21 cellular contexts compared by ENCODE assay signal in the genomic region with DNA sequence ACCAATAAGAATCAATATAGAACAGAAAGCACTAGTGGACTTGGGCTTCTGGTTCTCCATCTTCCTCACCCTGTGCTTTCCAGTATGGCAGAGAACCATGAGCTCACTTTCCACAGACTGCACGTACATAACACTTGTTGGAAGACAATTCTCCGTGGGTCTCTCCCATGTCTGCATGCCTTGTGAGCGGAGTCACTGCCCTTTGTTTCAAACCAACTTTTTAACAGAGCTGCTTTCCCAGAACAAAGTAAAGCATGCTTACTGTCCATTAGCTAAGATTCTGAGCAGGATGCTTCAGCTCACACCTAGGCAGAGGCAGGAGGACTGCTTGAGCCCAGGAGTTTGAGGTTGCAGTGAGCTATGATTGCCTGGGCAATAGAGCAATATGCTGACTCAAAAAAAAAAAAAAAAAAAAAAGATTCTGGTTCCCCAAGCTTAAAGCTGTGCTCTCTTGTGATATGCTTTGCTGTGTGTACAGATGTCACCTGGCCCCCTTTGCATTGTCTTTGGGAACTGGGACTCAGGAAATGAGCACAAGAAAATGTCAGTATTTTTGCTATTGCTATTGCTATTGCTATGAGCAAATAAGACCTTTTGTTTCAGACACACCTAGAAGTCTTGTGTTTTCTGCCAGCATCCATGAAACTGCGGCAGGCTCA. TPM values are rescaled to one million over a fixed set of nuclear protein-coding genes. Genes with fewer than 3 reads are reported as not detected.
DNase-seq lines count a peak whose midpoint lies in the region; ATAC-seq and TF ChIP-seq lines count a peak whose summit lies in the region.
"Had no signal": no experiment of that assay in that cellular context is flagged by ENCODE, and none has a peak within 500 bp of the region (broad histone marks: within the 10 kb centered on the region; RNA-seq: fewer than 3 reads in every experiment).

No MANE protein-coding gene starts in this region.

- H3K27ac Mint-ChIP-seq in activated naive CD8-positive, alpha-beta T cell treated with anti-CD3 and anti-CD28 coated beads, Interleukin-2, amount 10 ng/mL, durations not matched to agents 7 days and 5 days = peak overlapping the region; percentile 30
- H3K27ac Mint-ChIP-seq in activated naive CD8-positive, alpha-beta T cell treated with anti-CD3 and anti-CD28 coated beads for 36 hours = no peak overlapping the region
- H3K27ac Mint-ChIP-seq in neural progenitor cell = no peak overlapping the region
- H3K27ac Mint-ChIP-seq: activated CD4-positive, alpha-beta T cell treated with anti-CD3 and anti-CD28 coated beads, Interleukin-2, amount 10 ng/mL, durations not matched to agents 24 days and 14 days; CD14-positive monocyte; nephron; T-helper 2 cell treated with Interferon-gamma antibody and Interleukin-4, amounts not matched to agents 5 μg/mL and 100 μg/mL, for 36 hours had no signal

- no peaks in the 10 kb centered on the region for H3F3A ChIP-seq in neural progenitor cell (ENCODE audit: low read depth)

- H3K4me1 ChIP-seq in mucosa of descending colon (ENCODE audit: low read depth) (peaks cover 29% of the 10 kb centered on the region), neural progenitor cell (peaks cover 6% of the 10 kb centered on the region)

- no peak for ATAC-seq in activated naive CD8-positive, alpha-beta T cell treated with anti-CD3 and anti-CD28 coated beads, Interleukin-2, amount 10 ng/mL, durations not matched to agents 7 days and 5 days (ENCODE audit: low read depth)
- peak; percentile 5 for ATAC-seq in mucosa of descending colon
- ATAC-seq in HG03097 (IDR thresholded peaks at IDR 0.05; ENCODE audit: low FRiP score, unreplicated experiment) = no peak
- ATAC-seq: left ventricle myocardium superior had no signal

- H3K4me3 Mint-ChIP-seq in activated naive CD8-positive, alpha-beta T cell treated with anti-CD3 and anti-CD28 coated beads, Interleukin-2, amount 10 ng/mL, durations not matched to agents 7 days and 5 days = no peak overlapping the region
- H3K4me3 Mint-ChIP-seq in activated naive CD8-positive, alpha-beta T cell treated with anti-CD3 and anti-CD28 coated beads for 36 hours = no peak overlapping the region
- H3K4me3 Mint-ChIP-seq in neural progenitor cell = no peak overlapping the region
- H3K4me3 Mint-ChIP-seq: activated CD4-positive, alpha-beta T cell treated with anti-CD3 and anti-CD28 coated beads, Interleukin-2, amount 10 ng/mL, durations not matched to agents 24 days and 14 days; CD14-positive monocyte; nephron; T-helper 2 cell treated with Interferon-gamma antibody and Interleukin-4, amounts not matched to agents 5 μg/mL and 100 μg/mL, for 36 hours had no signal

- H3K4me1 Mint-ChIP-seq in activated naive CD8-positive, alpha-beta T cell treated with anti-CD3 and anti-CD28 coated beads, Interleukin-2, amount 10 ng/mL, durations not matched to agents 7 days and 5 days = no peaks in the 10 kb centered on the region
- H3K4me1 Mint-ChIP-seq in activated naive CD8-positive, alpha-beta T cell treated with anti-CD3 and anti-CD28 coated beads for 36 hours = peaks cover 4% of the 10 kb centered on the region
- peaks cover 34% of the 10 kb centered on the region for H3K4me1 Mint-ChIP-seq in neural progenitor cell
- H3K4me1 Mint-ChIP-seq: activated CD4-positive, alpha-beta T cell treated with anti-CD3 and anti-CD28 coated beads, Interleukin-2, amount 10 ng/mL, durations not matched to agents 24 days and 14 days had no signal

- no peak overlapping the region for H2AFZ ChIP-seq in neural progenitor cell (replicated peaks)

- peaks cover 1% of the 10 kb centered on the region for H3K27me3 Mint-ChIP-seq in activated naive CD8-positive, alpha-beta T cell treated with anti-CD3 and anti-CD28 coated beads, Interleukin-2, amount 10 ng/mL, durations not matched to agents 7 days and 5 days
- H3K27me3 Mint-ChIP-seq in activated naive CD8-positive, alpha-beta T cell treated with anti-CD3 and anti-CD28 coated beads for 36 hours = no peaks in the 10 kb centered on the region
- peaks cover 4% of the 10 kb centered on the region for H3K27me3 Mint-ChIP-seq in neural progenitor cell (ENCODE audit: insufficient read depth, low read depth)
- H3K27me3 Mint-ChIP-seq: activated CD4-positive, alpha-beta T cell treated with anti-CD3 and anti-CD28 coated beads, Interleukin-2, amount 10 ng/mL, durations not matched to agents 24 days and 14 days had no signal

- no peaks in the 10 kb centered on the region for H4K20me1 ChIP-seq in neural progenitor cell (ENCODE audit: low read depth)

- POLR2A ChIA-PET in activated naive CD8-positive, alpha-beta T cell treated with anti-CD3 and anti-CD28 coated beads, Interleukin-2, amount 10 ng/mL, durations not matched to agents 7 days and 5 days (lab: Charles Lee) = interaction anchor here (1.1 to 3.4 kb wide), 2 partner anchors 10 to 24 kb away, joined by 5 to 13 read pairs; no protein-coding TSS in a partner anchor

- no peak for DNase-seq in activated naive CD8-positive, alpha-beta T cell treated with anti-CD3 and anti-CD28 coated beads, Interleukin-2, amount 10 ng/mL, durations not matched to agents 7 days and 5 days
- DNase-seq in activated naive CD8-positive, alpha-beta T cell treated with anti-CD3 and anti-CD28 coated beads for 36 hours = no peak
- DNase-seq in amniotic epithelial cell (ENCODE audit: low read depth) = peak; percentile 50
- DNase-seq in mucosa of descending colon = no peak
- no peak for DNase-seq in NCI-H526 (lab: John Stamatoyannopoulos, UW)
- DNase-seq in effector CD8-positive, alpha-beta T cell (lab: John Stamatoyannopoulos, UW) = no peak
- DNase-seq in neural progenitor cell (ENCODE audit: low spot score) = no peak
- DNase-seq: activated CD4-positive, alpha-beta T cell treated with anti-CD3 and anti-CD28 coated beads, Interleukin-2, amount 10 ng/mL, durations not matched to agents 24 days and 14 days; activated naive CD4-positive, alpha-beta T cell treated with anti-CD3 and anti-CD28 coated beads, Interleukin-2, amount 50 U/mL, for 16 hours; DMS79 treated with DMSO at 0.1 percent for 48 hours; left ventricle myocardium superior; MG63; NCI-H2081; NCI-H774; SHP77; stimulated activated CD4-positive, alpha-beta T cell treated with anti-CD3 and anti-CD28 coated beads, Interleukin-1b, Interleukin-23, amount 100 ng/mL, for 48 hours; testis had no signal

- peaks cover 60% of the 10 kb centered on the region for H3K27me3 ChIP-seq in neural progenitor cell
- H3K27me3 ChIP-seq: MG63, testis had no signal

- peaks cover 2% of the 10 kb centered on the region for H3K36me3 Mint-ChIP-seq in activated naive CD8-positive, alpha-beta T cell treated with anti-CD3 and anti-CD28 coated beads, Interleukin-2, amount 10 ng/mL, durations not matched to agents 7 days and 5 days
- no peaks in the 10 kb centered on the region for H3K36me3 Mint-ChIP-seq in activated naive CD8-positive, alpha-beta T cell treated with anti-CD3 and anti-CD28 coated beads for 36 hours
- H3K36me3 Mint-ChIP-seq in neural progenitor cell = no peaks in the 10 kb centered on the region
- H3K36me3 Mint-ChIP-seq: CD14-positive monocyte had no signal

- H3K9me3 Mint-ChIP-seq in activated naive CD8-positive, alpha-beta T cell treated with anti-CD3 and anti-CD28 coated beads, Interleukin-2, amount 10 ng/mL, durations not matched to agents 7 days and 5 days = no peaks in the 10 kb centered on the region
- H3K9me3 Mint-ChIP-seq in activated naive CD8-positive, alpha-beta T cell treated with anti-CD3 and anti-CD28 coated beads for 36 hours = no peaks in the 10 kb centered on the region
- H3K9me3 Mint-ChIP-seq in neural progenitor cell = no peaks in the 10 kb centered on the region
- H3K9me3 Mint-ChIP-seq: activated CD4-positive, alpha-beta T cell treated with anti-CD3 and anti-CD28 coated beads, Interleukin-2, amount 10 ng/mL, durations not matched to agents 24 days and 14 days; CD14-positive monocyte; nephron; T-helper 2 cell treated with Interferon-gamma antibody and Interleukin-4, amounts not matched to agents 5 μg/mL and 100 μg/mL, for 36 hours had no signal

- no peak overlapping the region for H3K4me2 ChIP-seq in neural progenitor cell

- intact Hi-C loops in mucosa of descending colon (cut with DNase I, micrococcal nuclease) = no loop called here

- no peak for TF ChIP-seq CTCF in mucosa of descending colon (IDR thresholded peaks at IDR 0.05)
- TF ChIP-seq CTCF in neural progenitor cell (IDR thresholded peaks at IDR 0.05) = no peak

- H3K79me2 ChIP-seq in neural progenitor cell (ENCODE audit: low read depth) = no peaks in the 10 kb centered on the region

- no peaks in the 10 kb centered on the region for H3K36me3 ChIP-seq in mucosa of descending colon (ENCODE audit: low read depth)
- H3K36me3 ChIP-seq in neural progenitor cell = no peaks in the 10 kb centered on the region
- H3K36me3 ChIP-seq: MG63 had no signal

- no peaks in the 10 kb centered on the region for H3K9me3 ChIP-seq in mucosa of descending colon
- no peaks in the 10 kb centered on the region for H3K9me3 ChIP-seq in neural progenitor cell (ENCODE audit: low read depth)
- H3K9me3 ChIP-seq: MG63, testis had no signal

- H3K4me3 ChIP-seq in mucosa of descending colon (no peak overlapping the region), neural progenitor cell (no peak overlapping the region)
- H3K4me3 ChIP-seq: MG63, testis had no signal

- H3K9ac ChIP-seq in neural progenitor cell = no peak overlapping the region

- no peak overlapping the region for H3K27ac ChIP-seq in neural progenitor cell
- H3K27ac ChIP-seq: testis had no signal

RNA-seq across cellular contexts. Expression of gene PTGR2, which starts 54.6 kb away (rescaled TPM):
- total RNA-seq in activated naive CD8-positive, alpha-beta T cell treated with anti-CD3 and anti-CD28 coated beads, Interleukin-2, amount 10 ng/mL, durations not matched to agents 7 days and 5 days = 1 to 10 TPM; 3.4 to 3.6 TPM
- total RNA-seq in activated naive CD8-positive, alpha-beta T cell treated with anti-CD3 and anti-CD28 coated beads for 36 hours = 1 to 10 TPM; 6.5 to 6.7 TPM
- total RNA-seq in mucosa of descending colon (10 to 100 TPM; 11.4 to 23.2 (median 17.2) TPM), neural progenitor cell (ENCODE audit: low replicate concordance) (18.8 and 87.2 TPM in 2 replicates)
